Comparison of ENCODE assay signal across 1 cellular context in genomic region chr17:21275579-21276339, GRCh38.
TF ChIP-seq lines count a peak whose summit lies in the region.

No MANE protein-coding gene starts in this region.

TF ChIP-seq in HEK293, 187 proteins besides CTCF, POLR2A, EP300 and RAD21 (continued from another document and continues in another):
- no peak; the same call in 1 of the 2 replicates for TF ChIP-seq FEZF1 (tag by site-specific recombination; IDR thresholded peaks at IDR 0.05)
- TF ChIP-seq ZNF600 (tag by site-specific recombination; IDR thresholded peaks at IDR 0.05) = peak; percentile 58; the same call in 1 of the 2 replicates
- peak; percentile 74 for TF ChIP-seq SP2 (tag by site-specific recombination; IDR thresholded peaks at IDR 0.05)
- peak; percentile 88 for TF ChIP-seq ZNF335 (tag by site-specific recombination; conservative IDR thresholded peaks at IDR 0.05)
- no peak for TF ChIP-seq ZNF202 (tag by site-specific recombination; IDR thresholded peaks at IDR 0.05; ENCODE audit: borderline replicate concordance)
- TF ChIP-seq ZNF624 (tag by site-specific recombination; IDR thresholded peaks at IDR 0.05) = no peak
- TF ChIP-seq ZFP3 (tag by site-specific recombination; IDR thresholded peaks at IDR 0.05; ENCODE audit: low read depth) = no peak
- TF ChIP-seq, protein P1, sequence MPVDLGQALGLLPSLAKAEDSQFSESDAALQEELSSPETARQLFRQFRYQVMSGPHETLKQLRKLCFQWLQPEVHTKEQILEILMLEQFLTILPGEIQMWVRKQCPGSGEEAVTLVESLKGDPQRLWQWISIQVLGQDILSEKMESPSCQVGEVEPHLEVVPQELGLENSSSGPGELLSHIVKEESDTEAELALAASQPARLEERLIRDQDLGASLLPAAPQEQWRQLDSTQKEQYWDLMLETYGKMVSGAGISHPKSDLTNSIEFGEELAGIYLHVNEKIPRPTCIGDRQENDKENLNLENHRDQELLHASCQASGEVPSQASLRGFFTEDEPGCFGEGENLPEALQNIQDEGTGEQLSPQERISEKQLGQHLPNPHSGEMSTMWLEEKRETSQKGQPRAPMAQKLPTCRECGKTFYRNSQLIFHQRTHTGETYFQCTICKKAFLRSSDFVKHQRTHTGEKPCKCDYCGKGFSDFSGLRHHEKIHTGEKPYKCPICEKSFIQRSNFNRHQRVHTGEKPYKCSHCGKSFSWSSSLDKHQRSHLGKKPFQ (tag by site-specific recombination; IDR thresholded peaks at IDR 0.05) = no peak
- no peak for TF ChIP-seq ZNF174 (tag by site-specific recombination; IDR thresholded peaks at IDR 0.05)
- no peak for TF ChIP-seq ZNF24 (tag by site-specific recombination; IDR thresholded peaks at IDR 0.05)
- peak; percentile 100 for TF ChIP-seq KLF9 (tag by site-specific recombination; IDR thresholded peaks at IDR 0.05; ENCODE audit: low read depth)
- TF ChIP-seq ZNF311 (tag by site-specific recombination; IDR thresholded peaks at IDR 0.05; ENCODE audit: borderline replicate concordance) = no peak
- TF ChIP-seq RBAK (tag by site-specific recombination; IDR thresholded peaks at IDR 0.05) = no peak
- peak; percentile 35; the same call in 1 of the 2 replicates for TF ChIP-seq SP7 (tag by site-specific recombination; IDR thresholded peaks at IDR 0.05)
- TF ChIP-seq ZIC2 (tag by site-specific recombination; IDR thresholded peaks at IDR 0.05) = no peak
- no peak for TF ChIP-seq ZNF133 (tag by site-specific recombination; IDR thresholded peaks at IDR 0.05)
- TF ChIP-seq AEBP2 (tag by site-specific recombination; IDR thresholded peaks at IDR 0.05; ENCODE audit: borderline replicate concordance) = no peak
- no peak for TF ChIP-seq ZNF37A (tag by site-specific recombination; IDR thresholded peaks at IDR 0.05)
- TF ChIP-seq ZNF26 (tag by site-specific recombination; IDR thresholded peaks at IDR 0.05) = no peak
- TF ChIP-seq ZBTB8A (tag by site-specific recombination; IDR thresholded peaks at IDR 0.05) = peak; percentile 54; the same call in 1 of the 2 replicates
- TF ChIP-seq, protein P2, sequence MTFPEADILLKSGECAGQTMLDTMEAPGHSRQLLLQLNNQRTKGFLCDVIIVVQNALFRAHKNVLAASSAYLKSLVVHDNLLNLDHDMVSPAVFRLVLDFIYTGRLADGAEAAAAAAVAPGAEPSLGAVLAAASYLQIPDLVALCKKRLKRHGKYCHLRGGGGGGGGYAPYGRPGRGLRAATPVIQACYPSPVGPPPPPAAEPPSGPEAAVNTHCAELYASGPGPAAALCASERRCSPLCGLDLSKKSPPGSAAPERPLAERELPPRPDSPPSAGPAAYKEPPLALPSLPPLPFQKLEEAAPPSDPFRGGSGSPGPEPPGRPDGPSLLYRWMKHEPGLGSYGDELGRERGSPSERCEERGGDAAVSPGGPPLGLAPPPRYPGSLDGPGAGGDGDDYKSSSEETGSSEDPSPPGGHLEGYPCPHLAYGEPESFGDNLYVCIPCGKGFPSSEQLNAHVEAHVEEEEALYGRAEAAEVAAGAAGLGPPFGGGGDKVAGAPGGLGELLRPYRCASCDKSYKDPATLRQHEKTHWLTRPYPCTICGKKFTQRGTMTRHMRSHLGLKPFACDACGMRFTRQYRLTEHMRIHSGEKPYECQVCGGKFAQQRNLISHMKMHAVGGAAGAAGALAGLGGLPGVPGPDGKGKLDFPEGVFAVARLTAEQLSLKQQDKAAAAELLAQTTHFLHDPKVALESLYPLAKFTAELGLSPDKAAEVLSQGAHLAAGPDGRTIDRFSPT (tag by site-specific recombination; IDR thresholded peaks at IDR 0.05) = peak; percentile 72; the same call in 1 of the 2 replicates
- peak; percentile 33; the same call in 1 of the 2 replicates for TF ChIP-seq ZNF394 (tag by site-specific recombination; IDR thresholded peaks at IDR 0.05; ENCODE audit: borderline replicate concordance)
- TF ChIP-seq ZNF274 (IDR thresholded peaks at IDR 0.05; ENCODE audit: low read length) = no peak
- TF ChIP-seq ZNF274 (tag by site-specific recombination; IDR thresholded peaks at IDR 0.05; ENCODE audit: borderline replicate concordance) = no peak
- no peak for TF ChIP-seq ZBTB10 (tag by site-specific recombination; IDR thresholded peaks at IDR 0.05)
- no peak for TF ChIP-seq ZNF585B (tag by site-specific recombination; IDR thresholded peaks at IDR 0.05)
- TF ChIP-seq GLIS1 (tag by site-specific recombination; IDR thresholded peaks at IDR 0.05) = peak; percentile 37; the same call in 1 of the 2 replicates
- TF ChIP-seq SETDB1 (IDR thresholded peaks at IDR 0.05; ENCODE audit: insufficient read length, low read length) = no peak
- no peak for TF ChIP-seq ZNF214 (tag by site-specific recombination; IDR thresholded peaks at IDR 0.05; ENCODE audit: borderline replicate concordance)
- TF ChIP-seq GLI4 (tag by site-specific recombination; IDR thresholded peaks at IDR 0.05) = no peak
- TF ChIP-seq, protein P3, sequence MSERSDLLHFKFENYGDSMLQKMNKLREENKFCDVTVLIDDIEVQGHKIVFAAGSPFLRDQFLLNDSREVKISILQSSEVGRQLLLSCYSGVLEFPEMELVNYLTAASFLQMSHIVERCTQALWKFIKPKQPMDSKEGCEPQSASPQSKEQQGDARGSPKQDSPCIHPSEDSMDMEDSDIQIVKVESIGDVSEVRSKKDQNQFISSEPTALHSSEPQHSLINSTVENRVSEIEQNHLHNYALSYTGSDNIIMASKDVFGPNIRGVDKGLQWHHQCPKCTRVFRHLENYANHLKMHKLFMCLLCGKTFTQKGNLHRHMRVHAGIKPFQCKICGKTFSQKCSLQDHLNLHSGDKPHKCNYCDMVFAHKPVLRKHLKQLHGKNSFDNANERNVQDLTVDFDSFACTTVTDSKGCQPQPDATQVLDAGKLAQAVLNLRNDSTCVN (tag by site-specific recombination; optimal IDR thresholded peaks at IDR 0.05) = peak; percentile 81
- TF ChIP-seq ZXDB (tag by site-specific recombination; IDR thresholded peaks at IDR 0.05) = peak; percentile 68
- no peak for TF ChIP-seq ZNF426 (tag by site-specific recombination; IDR thresholded peaks at IDR 0.05)
- TF ChIP-seq KLF16 (tag by site-specific recombination; IDR thresholded peaks at IDR 0.05) = peak; percentile 76
- no peak for TF ChIP-seq ZNF341 (tag by site-specific recombination; IDR thresholded peaks at IDR 0.05; ENCODE audit: low read depth)
- no peak for TF ChIP-seq ZNF354C (tag by site-specific recombination; IDR thresholded peaks at IDR 0.05; ENCODE audit: borderline replicate concordance, low read depth)
- TF ChIP-seq ZBTB48 (tag by site-specific recombination; IDR thresholded peaks at IDR 0.05) = no peak; the same call in 1 of the 2 replicates
- TF ChIP-seq PRDM4 (tag by site-specific recombination; IDR thresholded peaks at IDR 0.05) = no peak
- no peak for TF ChIP-seq GLI2 (tag by site-specific recombination; IDR thresholded peaks at IDR 0.05; ENCODE audit: borderline replicate concordance, low read depth)
- TF ChIP-seq, protein P4, sequence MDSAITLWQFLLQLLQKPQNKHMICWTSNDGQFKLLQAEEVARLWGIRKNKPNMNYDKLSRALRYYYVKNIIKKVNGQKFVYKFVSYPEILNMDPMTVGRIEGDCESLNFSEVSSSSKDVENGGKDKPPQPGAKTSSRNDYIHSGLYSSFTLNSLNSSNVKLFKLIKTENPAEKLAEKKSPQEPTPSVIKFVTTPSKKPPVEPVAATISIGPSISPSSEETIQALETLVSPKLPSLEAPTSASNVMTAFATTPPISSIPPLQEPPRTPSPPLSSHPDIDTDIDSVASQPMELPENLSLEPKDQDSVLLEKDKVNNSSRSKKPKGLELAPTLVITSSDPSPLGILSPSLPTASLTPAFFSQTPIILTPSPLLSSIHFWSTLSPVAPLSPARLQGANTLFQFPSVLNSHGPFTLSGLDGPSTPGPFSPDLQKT (IDR thresholded peaks at IDR 0.05; ENCODE audit: borderline replicate concordance, low read depth, low read length) = no peak
- no peak for TF ChIP-seq HOXD13 (CRISPR knock-in tag; IDR thresholded peaks at IDR 0.05; ENCODE audit: borderline replicate concordance)
- no peak for TF ChIP-seq ZNF658 (tag by site-specific recombination; IDR thresholded peaks at IDR 0.05)
- TF ChIP-seq ZNF184 (tag by site-specific recombination; IDR thresholded peaks at IDR 0.05) = no peak
- TF ChIP-seq ZNF580 (tag by site-specific recombination; IDR thresholded peaks at IDR 0.05) = no peak
- no peak for TF ChIP-seq ZNF366 (tag by site-specific recombination; conservative IDR thresholded peaks at IDR 0.05)
- TF ChIP-seq SCRT1 (tag by site-specific recombination; IDR thresholded peaks at IDR 0.05; ENCODE audit: borderline replicate concordance) = no peak
- no peak for TF ChIP-seq ZNF530 (tag by site-specific recombination; IDR thresholded peaks at IDR 0.05; ENCODE audit: low read depth)
- TF ChIP-seq ZNF785 (tag by site-specific recombination; IDR thresholded peaks at IDR 0.05) = peak; percentile 47; the same call in 1 of the 2 replicates
- TF ChIP-seq ZSCAN16 (tag by site-specific recombination; IDR thresholded peaks at IDR 0.05) = no peak
- TF ChIP-seq ZNF48 (tag by site-specific recombination; IDR thresholded peaks at IDR 0.05) = no peak
- TF ChIP-seq, protein P5, sequence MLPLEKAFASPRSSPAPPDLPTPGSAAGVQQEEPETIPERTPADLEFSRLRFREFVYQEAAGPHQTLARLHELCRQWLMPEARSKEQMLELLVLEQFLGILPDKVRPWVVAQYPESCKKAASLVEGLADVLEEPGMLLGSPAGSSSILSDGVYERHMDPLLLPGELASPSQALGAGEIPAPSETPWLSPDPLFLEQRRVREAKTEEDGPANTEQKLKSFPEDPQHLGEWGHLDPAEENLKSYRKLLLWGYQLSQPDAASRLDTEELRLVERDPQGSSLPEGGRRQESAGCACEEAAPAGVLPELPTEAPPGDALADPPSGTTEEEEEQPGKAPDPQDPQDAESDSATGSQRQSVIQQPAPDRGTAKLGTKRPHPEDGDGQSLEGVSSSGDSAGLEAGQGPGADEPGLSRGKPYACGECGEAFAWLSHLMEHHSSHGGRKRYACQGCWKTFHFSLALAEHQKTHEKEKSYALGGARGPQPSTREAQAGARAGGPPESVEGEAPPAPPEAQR (tag by site-specific recombination; IDR thresholded peaks at IDR 0.05) = no peak
